ENCODE assay signal across 25 cellular contexts in genomic region chr13:99172951-99173350, GRCh38.
"Had no signal": no experiment of that assay in that cellular context is flagged by ENCODE, and none has a peak within 500 bp of the region (broad histone marks: within the 10 kb centered on the region; RNA-seq: fewer than 3 reads in every experiment).

No MANE protein-coding gene starts in this region.

- H3K4me1 ChIP-seq: testis, thyroid gland, tibial artery, upper lobe of right lung, uterus, vagina had no signal

- H3K27ac ChIP-seq: stomach, suprapubic skin, testis, thoracic aorta, thyroid gland, tibial artery, tibial nerve, transverse colon, upper lobe of left lung, upper lobe of right lung, uterus, vagina had no signal

- H3K27me3 ChIP-seq: suprapubic skin, testis, thyroid gland, upper lobe of left lung, uterus, vagina had no signal

- H3K9me3 ChIP-seq: stomach, suprapubic skin, testis, thoracic aorta, thyroid gland, tibial artery, tibial nerve, transverse colon, upper lobe of left lung, upper lobe of right lung, uterus, vagina had no signal

- ATAC-seq: stimulated activated effector memory CD8-positive, alpha-beta T cell treated with anti-CD3 and anti-CD28 coated beads, Interleukin-12 subunit alpha, Interleukin-12 subunit beta, amount 100 ng/mL, for 72 hours; stimulated activated memory B cell treated with anti-CD40 and anti-IgM and Interleukin-4, amounts not matched to agents 10 μg/mL and 1 μg/mL and 100 μg/mL, for 72 hours; stimulated activated naive B cell treated with anti-CD40 and anti-IgM and Interleukin-4, amounts not matched to agents 10 μg/mL and 1 μg/mL and 100 μg/mL, for 72 hours; stimulated activated naive CD8-positive, alpha-beta T cell treated with anti-CD3 and anti-CD28 coated beads, Interleukin-15, amount 100 ng/mL, for 72 hours; stimulated activated naive CD8-positive, alpha-beta T cell treated with anti-CD3 and anti-CD28 coated beads, Interleukin-15, Interleukin-2, amounts not matched to agents 100 U/mL and 50 U/mL, for 24 hours; upper lobe of right lung had no signal

- DNase-seq: stimulated activated CD4-positive, alpha-beta T cell treated with anti-CD3 and anti-CD28 coated beads, Interleukin-2, amount 100 ng/mL, for 48 hours; stimulated activated CD4-positive, alpha-beta T cell treated with anti-CD3 and anti-CD28 coated beads, Interleukin-4, amount 100 ng/mL, for 1 hour; stimulated activated CD4-positive, alpha-beta T cell treated with anti-CD3 and anti-CD28 coated beads, Interleukin-4, amount 100 ng/mL, for 24 hours; stimulated activated CD4-positive, alpha-beta T cell treated with anti-CD3 and anti-CD28 coated beads, Interleukin-4, amount 100 ng/mL, for 4 hours; stimulated activated CD8-positive, alpha-beta memory T cell treated with anti-CD3 and anti-CD28 coated beads, Interleukin-4, amount 100 ng/mL, for 48 hours; stimulated activated naive B cell treated with anti-CD40 and anti-IgM and Interleukin-4, amounts not matched to agents 10 μg/mL and 1 μg/mL and 100 μg/mL, for 72 hours; stimulated activated naive CD4-positive, alpha-beta T cell; stimulated activated naive CD4-positive, alpha-beta T cell treated with Interleukin-2 at 50 U/mL for 16 hours; stimulated activated naive CD8-positive, alpha-beta T cell treated with anti-CD3 and anti-CD28 coated beads, Interleukin-15, amount 100 ng/mL, for 72 hours; stimulated activated naive CD8-positive, alpha-beta T cell treated with anti-CD3 and anti-CD28 coated beads, Interleukin-15, Interleukin-2, amounts not matched to agents 100 U/mL and 50 U/mL, for 24 hours; stomach; substantia nigra; testis; thyroid gland; tibial artery; transverse colon; upper lobe of right lung; uterus had no signal

- H3K36me3 ChIP-seq: stomach, suprapubic skin, thoracic aorta, thyroid gland, tibial artery, tibial nerve, transverse colon, upper lobe of left lung, upper lobe of right lung, uterus, vagina had no signal

- H3K4me3 ChIP-seq: stomach, suprapubic skin, testis, thoracic aorta, thyroid gland, tibial artery, tibial nerve, transverse colon, upper lobe of left lung, upper lobe of right lung, uterus, vagina had no signal
